In the genomic region with DNA sequence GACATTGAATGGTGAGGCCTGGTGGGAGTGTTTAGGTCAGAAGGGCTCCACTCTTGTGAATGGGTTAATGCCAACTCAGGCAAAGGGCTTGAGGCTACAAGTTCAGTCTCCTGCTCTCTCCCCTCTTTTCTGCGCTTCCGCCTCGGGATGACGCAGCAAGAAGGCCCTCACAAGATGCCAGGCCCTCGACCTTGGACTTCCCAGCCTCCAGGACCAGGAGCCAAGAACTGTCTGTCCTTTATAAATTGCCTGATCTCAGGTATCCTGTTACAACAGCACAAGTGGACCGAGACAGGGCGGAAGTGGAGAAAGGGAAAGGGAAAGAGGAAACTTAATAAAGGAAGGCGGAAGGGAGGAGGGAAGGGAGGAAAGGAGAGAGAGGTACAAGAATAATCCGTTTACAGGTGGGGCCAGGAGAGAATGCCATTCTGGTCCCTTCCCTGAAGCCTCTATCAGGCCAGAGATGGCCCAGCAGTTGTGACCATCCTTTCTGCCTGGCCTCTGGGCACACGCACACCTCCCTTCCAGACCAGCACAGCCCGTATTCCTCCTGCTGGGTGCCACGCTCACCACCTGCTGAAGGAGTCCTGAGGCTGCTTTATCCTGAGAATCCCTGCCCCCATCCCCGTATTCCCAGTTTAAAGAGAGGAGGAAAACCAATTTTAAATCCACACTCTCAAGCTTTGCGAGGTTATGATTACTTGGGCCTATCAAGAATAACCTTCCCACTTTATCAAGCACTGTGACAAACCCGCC, we compare ENCODE assay signal across 16 cellular contexts.
A peak's percentile ranks its signal among the peaks of the same experiment; 100 is the strongest.
DNase-seq lines count a peak whose midpoint lies in the region; ATAC-seq and TF ChIP-seq lines count a peak whose summit lies in the region.
"Had no signal": no experiment of that assay in that cellular context is flagged by ENCODE, and none has a peak within 500 bp of the region (broad histone marks: within the 10 kb centered on the region; RNA-seq: fewer than 3 reads in every experiment).

No MANE protein-coding gene starts in this region.

- POLR2A ChIA-PET in CD4-positive, alpha-beta memory T cell (lab: Charles Lee; ENCODE audit: partially characterized antibody) = interaction anchor here (0.7 to 1.3 kb wide), 3 partner anchors 10 to 28 kb away, joined by 3 read pairs; no protein-coding TSS in a partner anchor
- POLR2A ChIA-PET in naive thymus-derived CD8-positive, alpha-beta T cell (lab: Charles Lee) = interaction anchor here (1.0 to 1.4 kb wide), 3 partner anchors 9 to 40 kb away, joined by 3 to 4 read pairs (median 3); no protein-coding TSS in a partner anchor

- no peaks in the 10 kb centered on the region for H3K9me2 ChIP-seq in GM23338 (ENCODE audit: insufficient read depth)

- H3K36me3 Mint-ChIP-seq in CD4-positive, alpha-beta memory T cell = peaks cover 80 to 82% of the 10 kb centered on the region in 2 donors
- H3K36me3 Mint-ChIP-seq in GM23338 (ENCODE audit: low read depth) = peaks cover 37% of the 10 kb centered on the region
- H3K36me3 Mint-ChIP-seq in brain = peaks cover 54% of the 10 kb centered on the region
- H3K36me3 Mint-ChIP-seq in naive thymus-derived CD8-positive, alpha-beta T cell = peaks cover 29 to 97% (median 64%) of the 10 kb centered on the region in 3 donors

- peaks cover 57% of the 10 kb centered on the region for H3K36me3 ChIP-seq in CD4-positive, alpha-beta memory T cell (ENCODE audit: insufficient read depth, low read length)
- no peaks in the 10 kb centered on the region for H3K36me3 ChIP-seq in GM23338 (ENCODE audit: insufficient read depth)

- intact Hi-C loops in CD4-positive, alpha-beta memory T cell (cut with micrococcal nuclease) = no loop called here

- H3K27ac Mint-ChIP-seq in CD4-positive, alpha-beta memory T cell = peak overlapping the region in 6 of 7 donors; percentile 14 to 79 (median 60)
- peak overlapping the region; percentile 76 for H3K27ac Mint-ChIP-seq in GM23338
- peak overlapping the region; percentile 89 to 98 (median 96) for H3K27ac Mint-ChIP-seq in brain
- peak overlapping the region in 9 of 10 donors; percentile 23 to 89 (median 65) for H3K27ac Mint-ChIP-seq in naive thymus-derived CD8-positive, alpha-beta T cell

- no peak for TF ChIP-seq CTCF in GM23338 (conservative IDR thresholded peaks at IDR 0.05; ENCODE audit: low read depth in 2 of 2)
- no peak for TF ChIP-seq CTCF in brain (conservative IDR thresholded peaks at IDR 0.05)

- CTCF ChIA-PET in CD4-positive, alpha-beta memory T cell (lab: Charles Lee; ENCODE audit: partially characterized antibody) = interaction anchor here (1.5 to 3.0 kb wide), 2 partner anchors 9 to 40 kb away, joined by 7 to 11 read pairs; no protein-coding TSS in a partner anchor

- ATAC-seq in GM23338 = peak; percentile 69
- ATAC-seq in naive thymus-derived CD8-positive, alpha-beta T cell = no peak
- no peak for ATAC-seq in HG03342 (IDR thresholded peaks at IDR 0.05; ENCODE audit: unreplicated experiment)
- ATAC-seq: gastroesophageal sphincter had no signal

- H3K4me2 ChIP-seq in GM23338 = no peak overlapping the region
- H3K4me2 ChIP-seq: BLaER1 had no signal

- no peak overlapping the region for H3K4me3 Mint-ChIP-seq in CD4-positive, alpha-beta memory T cell
- H3K4me3 Mint-ChIP-seq in GM23338 = no peak overlapping the region
- H3K4me3 Mint-ChIP-seq in brain = peak overlapping the region; percentile 30 to 78 (median 62)
- peak overlapping the region in 3 of 10 donors; percentile 10 to 60 (median 36) for H3K4me3 Mint-ChIP-seq in naive thymus-derived CD8-positive, alpha-beta T cell
- H3K4me3 Mint-ChIP-seq: immature natural killer cell had no signal

- H3F3A ChIP-seq in GM23338 (replicated peaks; ENCODE audit: low read depth) = no peaks in the 10 kb centered on the region

- no peaks in the 10 kb centered on the region for H3K4me1 ChIP-seq in CD4-positive, alpha-beta memory T cell (ENCODE audit: insufficient read depth, low read length)
- 0 out of 2 replicates have a peak, but pooled peaks cover 6% of the 10 kb centered on the region for H3K4me1 ChIP-seq in GM23338 (ENCODE audit: insufficient read depth)
- H3K4me1 ChIP-seq: BLaER1, parathyroid adenoma, Peyer's patch, spleen had no signal

- no peaks in the 10 kb centered on the region for H3K27me3 Mint-ChIP-seq in CD4-positive, alpha-beta memory T cell
- H3K27me3 Mint-ChIP-seq in GM23338 (ENCODE audit: insufficient read depth, low read depth, poor library complexity) (no peaks in the 10 kb centered on the region), brain (peaks cover 3% of the 10 kb centered on the region)
- no peaks in the 10 kb centered on the region for H3K27me3 Mint-ChIP-seq in naive thymus-derived CD8-positive, alpha-beta T cell

- H2AFZ ChIP-seq in GM23338 = no peak overlapping the region
- H2AFZ ChIP-seq: parathyroid adenoma had no signal

- no peaks in the 10 kb centered on the region for H3K79me2 ChIP-seq in GM23338 (replicated peaks; ENCODE audit: insufficient read depth)
- H3K79me2 ChIP-seq: parathyroid adenoma had no signal

- H3K9me3 ChIP-seq in CD4-positive, alpha-beta memory T cell (ENCODE audit: control insufficient read depth in 1 of 2, low read length in 2 of 2) = peaks cover 0 to 5% of the 10 kb centered on the region in 2 donors
- H3K9me3 ChIP-seq: Peyer's patch had no signal

- DNase-seq in CD4-positive, alpha-beta memory T cell = no peak
- no peak for DNase-seq in GM23338 (ENCODE audit: low spot score)
- no peak for DNase-seq in naive thymus-derived CD8-positive, alpha-beta T cell
- no peak for DNase-seq in stimulated activated naive CD4-positive, alpha-beta T cell (lab: John Stamatoyannopoulos, UW)
- no peak for DNase-seq in effector CD8-positive, alpha-beta T cell (lab: John Stamatoyannopoulos, UW)
- DNase-seq: immature natural killer cell, KBM-7, NCI-H526 treated with DMSO at 0.1 percent for 48 hours, Peyer's patch, spleen, SW 1271 had no signal

- peaks cover 13 to 27% (median 14%) of the 10 kb centered on the region in 4 donors for H3K4me1 Mint-ChIP-seq in CD4-positive, alpha-beta memory T cell
- H3K4me1 Mint-ChIP-seq in GM23338 (peaks cover 19% of the 10 kb centered on the region), brain (peaks cover 59% of the 10 kb centered on the region)
- peaks cover 10 to 38% (median 27%) of the 10 kb centered on the region in 4 donors for H3K4me1 Mint-ChIP-seq in naive thymus-derived CD8-positive, alpha-beta T cell

- no peaks in the 10 kb centered on the region; the same call in 1 of the 2 replicates for H4K20me1 ChIP-seq in GM23338 (replicated peaks; ENCODE audit: insufficient read depth)

- H3K4me3 ChIP-seq in CD4-positive, alpha-beta memory T cell (ENCODE audit: low read length in 2 of 2) = no peak overlapping the region
- H3K4me3 ChIP-seq in GM23338 = no peak overlapping the region
- H3K4me3 ChIP-seq: BLaER1, gastroesophageal sphincter, Peyer's patch, spleen had no signal

- H3K27ac ChIP-seq in CD4-positive, alpha-beta memory T cell (ENCODE audit: low read depth, low read length) = no peak overlapping the region
- no peak overlapping the region for H3K27ac ChIP-seq in GM23338 (ENCODE audit: low read depth)
- H3K27ac ChIP-seq: BLaER1, parathyroid adenoma, Peyer's patch had no signal

- peaks cover 0 to 16% (median 10%) of the 10 kb centered on the region in 8 donors for H3K9me3 Mint-ChIP-seq in CD4-positive, alpha-beta memory T cell
- H3K9me3 Mint-ChIP-seq in GM23338 = peaks cover 10% of the 10 kb centered on the region
- H3K9me3 Mint-ChIP-seq in brain = peaks cover 19 to 31% (median 24%) of the 10 kb centered on the region in 5 experiments
- H3K9me3 Mint-ChIP-seq in naive thymus-derived CD8-positive, alpha-beta T cell = peaks cover 4 to 34% (median 21%) of the 10 kb centered on the region in 9 donors

- H3K27me3 ChIP-seq in CD4-positive, alpha-beta memory T cell (ENCODE audit: insufficient read depth, low read length) = no peaks in the 10 kb centered on the region
- H3K27me3 ChIP-seq in GM23338 (ENCODE audit: insufficient read depth) = no peaks in the 10 kb centered on the region
- H3K27me3 ChIP-seq: BLaER1, gastroesophageal sphincter, Peyer's patch, spleen had no signal

TF ChIP-seq in GM23338, 12 proteins besides CTCF, POLR2A, EP300 and RAD21 (continues in another document):
- no peak for TF ChIP-seq POLR2AphosphoS5 (IDR thresholded peaks at IDR 0.05; ENCODE audit: low read depth)
- TF ChIP-seq ZNF114 (CRISPR knock-in tag; IDR thresholded peaks at IDR 0.05) = no peak
- no peak for TF ChIP-seq ETS1 (IDR thresholded peaks at IDR 0.05)
- TF ChIP-seq NANOG (IDR thresholded peaks at IDR 0.05; ENCODE audit: borderline replicate concordance) = no peak
- TF ChIP-seq JUNB (IDR thresholded peaks at IDR 0.05; ENCODE audit: unreplicated experiment) = no peak
- no peak for TF ChIP-seq REST (IDR thresholded peaks at IDR 0.05; ENCODE audit: unreplicated experiment)

Comparison
In these comparisons a context has a peak if more than half of its experiments do, and no peak if none do; other contexts are left out.
1. H3K4me3 Mint-ChIP-seq: peak in brain (5 of 5); none in CD4-positive, alpha-beta memory T cell (0 of 8) and GM23338 (single experiment).
2. Peak in every context shown above with its lines, with median percentiles within 50 percentile points of each other: H3K27ac Mint-ChIP-seq.